In the genomic region with DNA sequence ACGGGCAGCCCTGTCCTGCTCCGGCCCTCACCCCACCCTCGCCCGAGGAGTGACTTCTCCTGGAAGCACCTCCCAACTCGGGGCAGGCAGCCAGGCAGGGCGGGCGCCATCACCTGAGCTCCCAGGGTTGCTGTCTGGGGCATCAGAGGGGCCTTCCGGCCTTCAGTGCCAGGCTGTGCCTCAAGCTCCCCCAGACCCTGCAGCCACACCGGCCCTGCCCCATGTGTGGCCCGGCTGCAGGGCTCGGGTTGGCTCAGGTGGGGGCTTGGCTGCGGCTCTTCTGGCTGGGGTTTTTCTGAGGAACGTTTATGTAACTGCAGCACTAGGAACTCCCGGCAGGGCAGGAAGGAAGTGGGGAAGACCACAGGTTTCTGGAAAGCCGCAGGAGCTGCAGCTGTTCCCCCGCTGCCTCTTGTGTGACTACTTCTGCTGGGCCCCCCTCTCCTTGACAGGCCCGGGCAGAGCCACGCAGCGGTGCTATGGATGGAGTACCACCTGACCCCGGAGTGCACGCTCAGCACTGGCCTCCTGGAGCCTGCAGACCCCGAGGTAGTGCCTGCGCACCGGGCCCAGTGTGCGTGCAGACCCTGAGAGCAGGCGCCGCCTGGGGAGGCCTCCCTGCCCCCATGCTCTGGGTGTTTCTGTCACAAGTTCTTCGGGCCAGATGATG, we compare ENCODE assay signal across 8 cellular contexts. TPM values are rescaled to one million over a fixed set of nuclear protein-coding genes. Genes with fewer than 3 reads are reported as not detected.
DNase-seq lines count a peak whose midpoint lies in the region; ATAC-seq and TF ChIP-seq lines count a peak whose summit lies in the region.
"Had no signal": no experiment of that assay in that cellular context is flagged by ENCODE, and none has a peak within 500 bp of the region (broad histone marks: within the 10 kb centered on the region; RNA-seq: fewer than 3 reads in every experiment).

No MANE protein-coding gene starts in this region.

- intact Hi-C loops in upper lobe of right lung (cut with DNase I) (no loop called here), left ventricle myocardium inferior (cut with micrococcal nuclease) (no loop called here)

- H3K9me3 ChIP-seq in upper lobe of right lung (no peaks in the 10 kb centered on the region), left ventricle myocardium inferior (replicated peaks) (no peaks in the 10 kb centered on the region)
- H3K9me3 ChIP-seq: SJSA1 had no signal

- H3K4me1 ChIP-seq in upper lobe of right lung, result peaks cover 11% of the 10 kb centered on the region
- no peaks in the 10 kb centered on the region for H3K4me1 ChIP-seq in left ventricle myocardium inferior
- H3K4me1 ChIP-seq: SJSA1 had no signal

- ATAC-seq in GM19467 (IDR thresholded peaks at IDR 0.05; ENCODE audit: unreplicated experiment), result peak; percentile 70
- ATAC-seq in HG03457 (IDR thresholded peaks at IDR 0.05; ENCODE audit: unreplicated experiment), result peak; percentile 72
- peak; percentile 31 for ATAC-seq in upper lobe of right lung

- H3K27ac ChIP-seq in upper lobe of right lung (no peak overlapping the region), left ventricle myocardium inferior (replicated peaks) (no peak overlapping the region)
- H3K27ac ChIP-seq: SJSA1 had no signal

- H3K27me3 ChIP-seq in upper lobe of right lung, result no peaks in the 10 kb centered on the region
- H3K27me3 ChIP-seq in left ventricle myocardium inferior (ENCODE audit: low read depth), result no peaks in the 10 kb centered on the region
- H3K27me3 ChIP-seq: SJSA1 had no signal

- H3K4me3 ChIP-seq in upper lobe of right lung (no peak overlapping the region), left ventricle myocardium inferior (no peak overlapping the region)
- H3K4me3 ChIP-seq: SJSA1 had no signal

- H3K36me3 ChIP-seq in upper lobe of right lung (peaks cover 58% of the 10 kb centered on the region), left ventricle myocardium inferior (peaks cover 82% of the 10 kb centered on the region)

- TF ChIP-seq CTCF in upper lobe of right lung (IDR thresholded peaks at IDR 0.05) (no peak), left ventricle myocardium inferior (IDR thresholded peaks at IDR 0.05; ENCODE audit: borderline replicate concordance) (no peak)

- peak; percentile 49 to 50 for DNase-seq in activated CD4-positive, alpha-beta T cell treated with anti-CD3 and anti-CD28 coated beads, Interleukin-2, amount 50 U/mL, for 4 hours
- DNase-seq in iris pigment epithelial cell (ENCODE audit: low read depth) (peak; percentile 12), upper lobe of right lung (no peak), NCI-H1092 (lab: John Stamatoyannopoulos, UW) (no peak), left ventricle myocardium inferior (no peak)

RNA-seq across cellular contexts. Expression of a gene that starts 45.6 kb away (rescaled TPM):
- total RNA-seq in upper lobe of right lung (30.0 TPM), left ventricle myocardium inferior (25.6 TPM)

RNA-seq across cellular contexts. Expression of a gene that starts 45.6 kb away (rescaled TPM):
- total RNA-seq in upper lobe of right lung (18.8 TPM), left ventricle myocardium inferior (13.6 TPM)

Comparison
In these comparisons a context has a peak if more than half of its experiments do, and no peak if none do; other contexts are left out.
1. DNase-seq: peak in activated CD4-positive, alpha-beta T cell treated with anti-CD3 and anti-CD28 coated beads, Interleukin-2, amount 50 U/mL, for 4 hours (2 of 2) and iris pigment epithelial cell (single experiment); none in upper lobe of right lung (single experiment), NCI-H1092 (single experiment) and left ventricle myocardium inferior (single experiment).
2. Peak in every context shown above with its lines, with median percentiles within 50 percentile points of each other: ATAC-seq.